Comparison of ENCODE assay signal across 1 cellular context in the genomic region with DNA sequence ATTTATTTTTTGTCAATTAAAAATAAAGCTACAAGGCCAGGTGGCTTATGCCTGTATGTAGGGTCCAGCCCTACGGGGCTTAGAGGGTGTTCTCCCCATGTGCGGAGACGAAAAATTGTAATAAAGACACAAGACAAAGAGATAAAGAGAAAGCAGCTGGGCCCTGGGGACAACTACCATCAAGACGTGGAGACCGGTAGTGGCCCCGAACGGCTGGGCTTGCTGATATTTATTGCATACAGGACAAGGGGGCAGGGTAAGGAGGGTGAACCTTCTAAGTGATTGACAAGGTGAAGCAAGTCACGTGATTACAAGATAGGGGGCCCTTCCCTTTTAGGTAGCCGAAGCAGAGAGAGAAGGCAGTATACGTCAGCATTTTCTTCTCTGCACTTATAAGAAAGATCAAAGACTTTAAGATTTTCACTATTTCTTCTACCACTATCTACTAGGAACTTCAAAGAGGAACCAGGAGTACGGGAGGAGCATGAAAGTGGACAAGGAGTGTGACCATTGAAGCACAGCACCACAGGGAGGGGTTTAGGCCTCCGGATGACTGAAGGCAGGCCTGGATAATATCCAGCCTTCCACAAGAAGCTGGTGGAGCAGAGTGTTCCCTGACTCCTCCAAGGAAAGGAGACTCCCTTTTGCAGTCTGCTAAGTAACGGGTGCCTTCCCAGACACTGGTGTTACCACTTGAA.
A peak's percentile ranks its signal among the peaks of the same experiment; 100 is the strongest.
TF ChIP-seq lines count a peak whose summit lies in the region.
"Not testable (repeated sequence)": the region's sequence is repeated elsewhere in the genome, so short reads cannot be mapped to it uniquely, and the experiment has no call there.

No MANE protein-coding gene starts in this region.

TF ChIP-seq in K562, 482 proteins besides CTCF, POLR2A, EP300 and RAD21 (continued from another document):
- peak; percentile 23; the same call in 1 of the 2 replicates for TF ChIP-seq MTA2 (IDR thresholded peaks at IDR 0.05; ENCODE audit: low read depth)
- 0 out of 2 replicates have a peak, but pooled peaks have one; percentile 58 for TF ChIP-seq ZNF583 (CRISPR knock-in tag; IDR thresholded peaks at IDR 0.05)
- peak; percentile 49; the same call in 1 of the 2 replicates for TF ChIP-seq CEBPB (tag; IDR thresholded peaks at IDR 0.05)
- TF ChIP-seq CREB1 (IDR thresholded peaks at IDR 0.05): peak; percentile 12; the same call in 1 of the 2 replicates
- TF ChIP-seq CREB1 (CRISPR knock-in tag; IDR thresholded peaks at IDR 0.05); TEAD4 (CRISPR knock-in tag; IDR thresholded peaks at IDR 0.05; ENCODE audit: borderline replicate concordance): not testable (repeated sequence)
- peak; percentile 53; the same call in 1 of the 2 replicates for TF ChIP-seq DIDO1 (tag; IDR thresholded peaks at IDR 0.05; ENCODE audit: low read depth)
- TF ChIP-seq TCF3 (CRISPR knock-in tag; IDR thresholded peaks at IDR 0.05): peak; percentile 74
- TF ChIP-seq, protein P1, sequence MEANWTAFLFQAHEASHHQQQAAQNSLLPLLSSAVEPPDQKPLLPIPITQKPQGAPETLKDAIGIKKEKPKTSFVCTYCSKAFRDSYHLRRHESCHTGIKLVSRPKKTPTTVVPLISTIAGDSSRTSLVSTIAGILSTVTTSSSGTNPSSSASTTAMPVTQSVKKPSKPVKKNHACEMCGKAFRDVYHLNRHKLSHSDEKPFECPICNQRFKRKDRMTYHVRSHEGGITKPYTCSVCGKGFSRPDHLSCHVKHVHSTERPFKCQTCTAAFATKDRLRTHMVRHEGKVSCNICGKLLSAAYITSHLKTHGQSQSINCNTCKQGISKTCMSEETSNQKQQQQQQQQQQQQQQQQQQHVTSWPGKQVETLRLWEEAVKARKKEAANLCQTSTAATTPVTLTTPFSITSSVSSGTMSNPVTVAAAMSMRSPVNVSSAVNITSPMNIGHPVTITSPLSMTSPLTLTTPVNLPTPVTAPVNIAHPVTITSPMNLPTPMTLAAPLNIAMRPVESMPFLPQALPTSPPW (CRISPR knock-in tag; IDR thresholded peaks at IDR 0.05): peak; percentile 72; the same call in 1 of the 2 replicates
- TF ChIP-seq SIN3A (IDR thresholded peaks at IDR 0.05; ENCODE audit: borderline replicate concordance in 2 of 2, control insufficient read depth in 1 of 2, low read depth in 2 of 2, low read length in 2 of 2): peak in 1 of 2 experiments; percentile 34; a peak in 1 of 4 replicates
- TF ChIP-seq, protein P2, sequence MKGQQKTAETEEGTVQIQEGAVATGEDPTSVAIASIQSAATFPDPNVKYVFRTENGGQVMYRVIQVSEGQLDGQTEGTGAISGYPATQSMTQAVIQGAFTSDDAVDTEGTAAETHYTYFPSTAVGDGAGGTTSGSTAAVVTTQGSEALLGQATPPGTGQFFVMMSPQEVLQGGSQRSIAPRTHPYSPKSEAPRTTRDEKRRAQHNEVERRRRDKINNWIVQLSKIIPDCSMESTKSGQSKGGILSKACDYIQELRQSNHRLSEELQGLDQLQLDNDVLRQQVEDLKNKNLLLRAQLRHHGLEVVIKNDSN (CRISPR knock-in tag; IDR thresholded peaks at IDR 0.05): peak; percentile 85
- TF ChIP-seq NEUROD1 (IDR thresholded peaks at IDR 0.05; ENCODE audit: borderline replicate concordance, low read depth, low read length, partially characterized antibody): peak; percentile 25
- TF ChIP-seq PHF8 (IDR thresholded peaks at IDR 0.05; ENCODE audit: borderline replicate concordance, low read length): peak; percentile 35; the same call in 1 of the 2 replicates
- TF ChIP-seq, protein P3, sequence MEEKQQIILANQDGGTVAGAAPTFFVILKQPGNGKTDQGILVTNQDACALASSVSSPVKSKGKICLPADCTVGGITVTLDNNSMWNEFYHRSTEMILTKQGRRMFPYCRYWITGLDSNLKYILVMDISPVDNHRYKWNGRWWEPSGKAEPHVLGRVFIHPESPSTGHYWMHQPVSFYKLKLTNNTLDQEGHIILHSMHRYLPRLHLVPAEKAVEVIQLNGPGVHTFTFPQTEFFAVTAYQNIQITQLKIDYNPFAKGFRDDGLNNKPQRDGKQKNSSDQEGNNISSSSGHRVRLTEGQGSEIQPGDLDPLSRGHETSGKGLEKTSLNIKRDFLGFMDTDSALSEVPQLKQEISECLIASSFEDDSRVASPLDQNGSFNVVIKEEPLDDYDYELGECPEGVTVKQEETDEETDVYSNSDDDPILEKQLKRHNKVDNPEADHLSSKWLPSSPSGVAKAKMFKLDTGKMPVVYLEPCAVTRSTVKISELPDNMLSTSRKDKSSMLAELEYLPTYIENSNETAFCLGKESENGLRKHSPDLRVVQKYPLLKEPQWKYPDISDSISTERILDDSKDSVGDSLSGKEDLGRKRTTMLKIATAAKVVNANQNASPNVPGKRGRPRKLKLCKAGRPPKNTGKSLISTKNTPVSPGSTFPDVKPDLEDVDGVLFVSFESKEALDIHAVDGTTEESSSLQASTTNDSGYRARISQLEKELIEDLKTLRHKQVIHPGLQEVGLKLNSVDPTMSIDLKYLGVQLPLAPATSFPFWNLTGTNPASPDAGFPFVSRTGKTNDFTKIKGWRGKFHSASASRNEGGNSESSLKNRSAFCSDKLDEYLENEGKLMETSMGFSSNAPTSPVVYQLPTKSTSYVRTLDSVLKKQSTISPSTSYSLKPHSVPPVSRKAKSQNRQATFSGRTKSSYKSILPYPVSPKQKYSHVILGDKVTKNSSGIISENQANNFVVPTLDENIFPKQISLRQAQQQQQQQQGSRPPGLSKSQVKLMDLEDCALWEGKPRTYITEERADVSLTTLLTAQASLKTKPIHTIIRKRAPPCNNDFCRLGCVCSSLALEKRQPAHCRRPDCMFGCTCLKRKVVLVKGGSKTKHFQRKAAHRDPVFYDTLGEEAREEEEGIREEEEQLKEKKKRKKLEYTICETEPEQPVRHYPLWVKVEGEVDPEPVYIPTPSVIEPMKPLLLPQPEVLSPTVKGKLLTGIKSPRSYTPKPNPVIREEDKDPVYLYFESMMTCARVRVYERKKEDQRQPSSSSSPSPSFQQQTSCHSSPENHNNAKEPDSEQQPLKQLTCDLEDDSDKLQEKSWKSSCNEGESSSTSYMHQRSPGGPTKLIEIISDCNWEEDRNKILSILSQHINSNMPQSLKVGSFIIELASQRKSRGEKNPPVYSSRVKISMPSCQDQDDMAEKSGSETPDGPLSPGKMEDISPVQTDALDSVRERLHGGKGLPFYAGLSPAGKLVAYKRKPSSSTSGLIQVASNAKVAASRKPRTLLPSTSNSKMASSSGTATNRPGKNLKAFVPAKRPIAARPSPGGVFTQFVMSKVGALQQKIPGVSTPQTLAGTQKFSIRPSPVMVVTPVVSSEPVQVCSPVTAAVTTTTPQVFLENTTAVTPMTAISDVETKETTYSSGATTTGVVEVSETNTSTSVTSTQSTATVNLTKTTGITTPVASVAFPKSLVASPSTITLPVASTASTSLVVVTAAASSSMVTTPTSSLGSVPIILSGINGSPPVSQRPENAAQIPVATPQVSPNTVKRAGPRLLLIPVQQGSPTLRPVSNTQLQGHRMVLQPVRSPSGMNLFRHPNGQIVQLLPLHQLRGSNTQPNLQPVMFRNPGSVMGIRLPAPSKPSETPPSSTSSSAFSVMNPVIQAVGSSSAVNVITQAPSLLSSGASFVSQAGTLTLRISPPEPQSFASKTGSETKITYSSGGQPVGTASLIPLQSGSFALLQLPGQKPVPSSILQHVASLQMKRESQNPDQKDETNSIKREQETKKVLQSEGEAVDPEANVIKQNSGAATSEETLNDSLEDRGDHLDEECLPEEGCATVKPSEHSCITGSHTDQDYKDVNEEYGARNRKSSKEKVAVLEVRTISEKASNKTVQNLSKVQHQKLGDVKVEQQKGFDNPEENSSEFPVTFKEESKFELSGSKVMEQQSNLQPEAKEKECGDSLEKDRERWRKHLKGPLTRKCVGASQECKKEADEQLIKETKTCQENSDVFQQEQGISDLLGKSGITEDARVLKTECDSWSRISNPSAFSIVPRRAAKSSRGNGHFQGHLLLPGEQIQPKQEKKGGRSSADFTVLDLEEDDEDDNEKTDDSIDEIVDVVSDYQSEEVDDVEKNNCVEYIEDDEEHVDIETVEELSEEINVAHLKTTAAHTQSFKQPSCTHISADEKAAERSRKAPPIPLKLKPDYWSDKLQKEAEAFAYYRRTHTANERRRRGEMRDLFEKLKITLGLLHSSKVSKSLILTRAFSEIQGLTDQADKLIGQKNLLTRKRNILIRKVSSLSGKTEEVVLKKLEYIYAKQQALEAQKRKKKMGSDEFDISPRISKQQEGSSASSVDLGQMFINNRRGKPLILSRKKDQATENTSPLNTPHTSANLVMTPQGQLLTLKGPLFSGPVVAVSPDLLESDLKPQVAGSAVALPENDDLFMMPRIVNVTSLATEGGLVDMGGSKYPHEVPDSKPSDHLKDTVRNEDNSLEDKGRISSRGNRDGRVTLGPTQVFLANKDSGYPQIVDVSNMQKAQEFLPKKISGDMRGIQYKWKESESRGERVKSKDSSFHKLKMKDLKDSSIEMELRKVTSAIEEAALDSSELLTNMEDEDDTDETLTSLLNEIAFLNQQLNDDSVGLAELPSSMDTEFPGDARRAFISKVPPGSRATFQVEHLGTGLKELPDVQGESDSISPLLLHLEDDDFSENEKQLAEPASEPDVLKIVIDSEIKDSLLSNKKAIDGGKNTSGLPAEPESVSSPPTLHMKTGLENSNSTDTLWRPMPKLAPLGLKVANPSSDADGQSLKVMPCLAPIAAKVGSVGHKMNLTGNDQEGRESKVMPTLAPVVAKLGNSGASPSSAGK (IDR thresholded peaks at IDR 0.05): peak; percentile 74
- peak; percentile 6 to 75; a peak in 3 of 4 replicates for TF ChIP-seq NONO (IDR thresholded peaks at IDR 0.05; ENCODE audit: low read depth in 2 of 2, low read length in 1 of 2)
- peak; percentile 64; the same call in 1 of the 2 replicates for TF ChIP-seq SP1 (CRISPR knock-in tag; IDR thresholded peaks at IDR 0.05)
- TF ChIP-seq POLR2AphosphoS5 (IDR thresholded peaks at IDR 0.05; ENCODE audit: control insufficient read depth, insufficient read depth, low read depth, low read length): peak; percentile 91
- TF ChIP-seq TARDBP (IDR thresholded peaks at IDR 0.05): 0 out of 2 replicates have a peak, but pooled peaks have one; percentile 31
- TF ChIP-seq TEAD4 (IDR thresholded peaks at IDR 0.05; ENCODE audit: low read length): peak; percentile 65
